In the genomic region with DNA sequence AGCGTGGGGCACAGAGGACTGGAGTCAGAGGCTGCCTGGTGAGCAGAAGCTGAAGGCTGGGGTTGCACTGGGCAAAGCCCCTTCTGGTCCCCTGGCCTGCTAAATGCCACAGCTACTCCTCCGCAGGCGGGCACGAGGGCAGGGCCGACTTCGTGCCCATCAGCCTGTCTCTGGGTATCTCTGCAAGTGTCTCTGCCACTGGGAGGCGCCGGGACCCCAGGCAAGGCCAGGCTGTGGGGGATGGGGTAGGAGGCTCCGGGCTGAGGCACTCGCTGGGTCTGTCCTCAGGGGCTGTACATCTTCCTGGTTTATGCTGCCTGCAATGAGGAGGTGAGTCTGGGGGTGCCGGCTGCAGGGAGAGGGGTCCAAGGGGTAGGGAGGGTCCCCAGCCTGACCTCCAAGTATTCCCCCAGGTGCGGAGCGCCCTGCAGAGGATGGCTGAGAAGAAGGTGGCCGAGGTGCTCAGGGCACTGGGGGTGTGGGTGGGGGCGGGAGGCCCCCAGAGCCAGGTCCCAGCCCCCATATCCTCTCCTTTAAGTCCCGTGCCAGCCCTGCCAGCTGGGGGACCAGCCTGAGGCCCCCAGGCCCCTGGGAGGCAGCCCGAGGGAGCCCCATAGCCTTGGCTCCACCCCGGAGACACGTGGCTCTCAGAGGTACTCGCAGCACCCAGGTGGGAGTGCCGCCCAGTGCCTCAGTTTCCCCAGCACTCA, we compare ENCODE assay signal across 1 cellular context.
TF ChIP-seq lines count a peak whose summit lies in the region.

No MANE protein-coding gene starts in this region.

TF ChIP-seq in K562, 482 proteins besides CTCF, POLR2A, EP300 and RAD21:
- no peak for TF ChIP-seq DNMT1 (IDR thresholded peaks at IDR 0.05)
- no peak for TF ChIP-seq MIER1 (IDR thresholded peaks at IDR 0.05; ENCODE audit: low read depth)
- no peak for TF ChIP-seq ZNF551 (CRISPR knock-in tag; IDR thresholded peaks at IDR 0.05)
- TF ChIP-seq, protein P1, sequence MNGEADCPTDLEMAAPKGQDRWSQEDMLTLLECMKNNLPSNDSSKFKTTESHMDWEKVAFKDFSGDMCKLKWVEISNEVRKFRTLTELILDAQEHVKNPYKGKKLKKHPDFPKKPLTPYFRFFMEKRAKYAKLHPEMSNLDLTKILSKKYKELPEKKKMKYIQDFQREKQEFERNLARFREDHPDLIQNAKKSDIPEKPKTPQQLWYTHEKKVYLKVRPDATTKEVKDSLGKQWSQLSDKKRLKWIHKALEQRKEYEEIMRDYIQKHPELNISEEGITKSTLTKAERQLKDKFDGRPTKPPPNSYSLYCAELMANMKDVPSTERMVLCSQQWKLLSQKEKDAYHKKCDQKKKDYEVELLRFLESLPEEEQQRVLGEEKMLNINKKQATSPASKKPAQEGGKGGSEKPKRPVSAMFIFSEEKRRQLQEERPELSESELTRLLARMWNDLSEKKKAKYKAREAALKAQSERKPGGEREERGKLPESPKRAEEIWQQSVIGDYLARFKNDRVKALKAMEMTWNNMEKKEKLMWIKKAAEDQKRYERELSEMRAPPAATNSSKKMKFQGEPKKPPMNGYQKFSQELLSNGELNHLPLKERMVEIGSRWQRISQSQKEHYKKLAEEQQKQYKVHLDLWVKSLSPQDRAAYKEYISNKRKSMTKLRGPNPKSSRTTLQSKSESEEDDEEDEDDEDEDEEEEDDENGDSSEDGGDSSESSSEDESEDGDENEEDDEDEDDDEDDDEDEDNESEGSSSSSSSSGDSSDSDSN (IDR thresholded peaks at IDR 0.05; ENCODE audit: borderline replicate concordance in 1 of 2, low read depth in 2 of 2, low read length in 2 of 2): no peak
- no peak for TF ChIP-seq RAD51 (IDR thresholded peaks at IDR 0.05; ENCODE audit: borderline replicate concordance, low read depth)
- no peak for TF ChIP-seq BCOR (IDR thresholded peaks at IDR 0.05)
- no peak for TF ChIP-seq MTA3 (IDR thresholded peaks at IDR 0.05; ENCODE audit: borderline replicate concordance)
